ENCODE assay signal across 2 cellular contexts in genomic region chr19:47421844-47422395, GRCh38.
A peak's percentile ranks its signal among the peaks of the same experiment; 100 is the strongest.
TF ChIP-seq lines count a peak whose summit lies in the region.

No MANE protein-coding gene starts in this region.

TF ChIP-seq in HEK293, 187 proteins besides CTCF, POLR2A, EP300 and RAD21 (continued from another document and continues in another):
- TF ChIP-seq ZNF747 (tag by site-specific recombination; IDR thresholded peaks at IDR 0.05) (no peak), ZFHX2 (tag by site-specific recombination; conservative IDR thresholded peaks at IDR 0.05) (peak; percentile 96), ZNF274 (IDR thresholded peaks at IDR 0.05; ENCODE audit: low read length) (no peak), ZNF274 (tag by site-specific recombination; IDR thresholded peaks at IDR 0.05; ENCODE audit: borderline replicate concordance) (no peak), ZNF626 (tag by site-specific recombination; IDR thresholded peaks at IDR 0.05) (no peak), ZNF426 (tag by site-specific recombination; IDR thresholded peaks at IDR 0.05) (no peak), ZFP41 (tag by site-specific recombination; IDR thresholded peaks at IDR 0.05; ENCODE audit: borderline replicate concordance) (no peak), TRIM28 (IDR thresholded peaks at IDR 0.05; ENCODE audit: borderline replicate concordance, low read length) (no peak), ZNF473 (tag by site-specific recombination; IDR thresholded peaks at IDR 0.05) (no peak), RBAK (tag by site-specific recombination; IDR thresholded peaks at IDR 0.05) (0 out of 2 replicates have a peak, but pooled peaks have one; percentile 27), ZNF701 (tag by site-specific recombination; IDR thresholded peaks at IDR 0.05) (no peak), OSR2 (tag by site-specific recombination; IDR thresholded peaks at IDR 0.05) (no peak), ZNF214 (tag by site-specific recombination; IDR thresholded peaks at IDR 0.05; ENCODE audit: borderline replicate concordance) (no peak), KLF1 (tag by site-specific recombination; IDR thresholded peaks at IDR 0.05) (peak; percentile 86), ZNF558 (tag by site-specific recombination; IDR thresholded peaks at IDR 0.05) (no peak), ZNF169 (tag by site-specific recombination; IDR thresholded peaks at IDR 0.05) (no peak), MEIS1 (CRISPR knock-in tag; IDR thresholded peaks at IDR 0.05; ENCODE audit: borderline replicate concordance) (no peak), ZNF248 (tag by site-specific recombination; IDR thresholded peaks at IDR 0.05) (no peak), ZNF19 (tag by site-specific recombination; IDR thresholded peaks at IDR 0.05; ENCODE audit: low read depth) (no peak), ZNF324 (tag by site-specific recombination; IDR thresholded peaks at IDR 0.05) (peak; percentile 36; the same call in 1 of the 2 replicates), ZNF530 (tag by site-specific recombination; IDR thresholded peaks at IDR 0.05; ENCODE audit: low read depth) (no peak), ZNF549 (tag by site-specific recombination; IDR thresholded peaks at IDR 0.05) (no peak), HOXA7 (CRISPR knock-in tag; IDR thresholded peaks at IDR 0.05; ENCODE audit: borderline replicate concordance) (no peak), ZNF555 (tag by site-specific recombination; conservative IDR thresholded peaks at IDR 0.05) (no peak), ZNF513 (tag by site-specific recombination; IDR thresholded peaks at IDR 0.05) (no peak; the same call in none of the 2 replicates), ZNF16 (tag by site-specific recombination; IDR thresholded peaks at IDR 0.05; ENCODE audit: low read depth) (no peak), ZNF639 (tag by site-specific recombination; IDR thresholded peaks at IDR 0.05) (no peak), OVOL3 (tag by site-specific recombination; IDR thresholded peaks at IDR 0.05) (no peak), HOXD13 (CRISPR knock-in tag; IDR thresholded peaks at IDR 0.05; ENCODE audit: borderline replicate concordance) (no peak)
- TF ChIP-seq, protein P1, sequence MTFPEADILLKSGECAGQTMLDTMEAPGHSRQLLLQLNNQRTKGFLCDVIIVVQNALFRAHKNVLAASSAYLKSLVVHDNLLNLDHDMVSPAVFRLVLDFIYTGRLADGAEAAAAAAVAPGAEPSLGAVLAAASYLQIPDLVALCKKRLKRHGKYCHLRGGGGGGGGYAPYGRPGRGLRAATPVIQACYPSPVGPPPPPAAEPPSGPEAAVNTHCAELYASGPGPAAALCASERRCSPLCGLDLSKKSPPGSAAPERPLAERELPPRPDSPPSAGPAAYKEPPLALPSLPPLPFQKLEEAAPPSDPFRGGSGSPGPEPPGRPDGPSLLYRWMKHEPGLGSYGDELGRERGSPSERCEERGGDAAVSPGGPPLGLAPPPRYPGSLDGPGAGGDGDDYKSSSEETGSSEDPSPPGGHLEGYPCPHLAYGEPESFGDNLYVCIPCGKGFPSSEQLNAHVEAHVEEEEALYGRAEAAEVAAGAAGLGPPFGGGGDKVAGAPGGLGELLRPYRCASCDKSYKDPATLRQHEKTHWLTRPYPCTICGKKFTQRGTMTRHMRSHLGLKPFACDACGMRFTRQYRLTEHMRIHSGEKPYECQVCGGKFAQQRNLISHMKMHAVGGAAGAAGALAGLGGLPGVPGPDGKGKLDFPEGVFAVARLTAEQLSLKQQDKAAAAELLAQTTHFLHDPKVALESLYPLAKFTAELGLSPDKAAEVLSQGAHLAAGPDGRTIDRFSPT (tag by site-specific recombination; IDR thresholded peaks at IDR 0.05) = no peak
- TF ChIP-seq, protein P2, sequence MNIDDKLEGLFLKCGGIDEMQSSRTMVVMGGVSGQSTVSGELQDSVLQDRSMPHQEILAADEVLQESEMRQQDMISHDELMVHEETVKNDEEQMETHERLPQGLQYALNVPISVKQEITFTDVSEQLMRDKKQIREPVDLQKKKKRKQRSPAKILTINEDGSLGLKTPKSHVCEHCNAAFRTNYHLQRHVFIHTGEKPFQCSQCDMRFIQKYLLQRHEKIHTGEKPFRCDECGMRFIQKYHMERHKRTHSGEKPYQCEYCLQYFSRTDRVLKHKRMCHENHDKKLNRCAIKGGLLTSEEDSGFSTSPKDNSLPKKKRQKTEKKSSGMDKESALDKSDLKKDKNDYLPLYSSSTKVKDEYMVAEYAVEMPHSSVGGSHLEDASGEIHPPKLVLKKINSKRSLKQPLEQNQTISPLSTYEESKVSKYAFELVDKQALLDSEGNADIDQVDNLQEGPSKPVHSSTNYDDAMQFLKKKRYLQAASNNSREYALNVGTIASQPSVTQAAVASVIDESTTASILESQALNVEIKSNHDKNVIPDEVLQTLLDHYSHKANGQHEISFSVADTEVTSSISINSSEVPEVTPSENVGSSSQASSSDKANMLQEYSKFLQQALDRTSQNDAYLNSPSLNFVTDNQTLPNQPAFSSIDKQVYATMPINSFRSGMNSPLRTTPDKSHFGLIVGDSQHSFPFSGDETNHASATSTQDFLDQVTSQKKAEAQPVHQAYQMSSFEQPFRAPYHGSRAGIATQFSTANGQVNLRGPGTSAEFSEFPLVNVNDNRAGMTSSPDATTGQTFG (tag by site-specific recombination; IDR thresholded peaks at IDR 0.05; ENCODE audit: borderline replicate concordance) = no peak

TF ChIP-seq in SK-N-SH, 30 proteins besides CTCF, POLR2A, EP300 and RAD21 (continued from another document):
- TF ChIP-seq MXI1 (IDR thresholded peaks at IDR 0.05; ENCODE audit: low read depth, low read length) (no peak), TCF12 (IDR thresholded peaks at IDR 0.05) (no peak)
TF ChIP-seq in SK-N-SH: peak in this region for 1.
